ENCODE assay signal across 1 cellular context in the genomic region with DNA sequence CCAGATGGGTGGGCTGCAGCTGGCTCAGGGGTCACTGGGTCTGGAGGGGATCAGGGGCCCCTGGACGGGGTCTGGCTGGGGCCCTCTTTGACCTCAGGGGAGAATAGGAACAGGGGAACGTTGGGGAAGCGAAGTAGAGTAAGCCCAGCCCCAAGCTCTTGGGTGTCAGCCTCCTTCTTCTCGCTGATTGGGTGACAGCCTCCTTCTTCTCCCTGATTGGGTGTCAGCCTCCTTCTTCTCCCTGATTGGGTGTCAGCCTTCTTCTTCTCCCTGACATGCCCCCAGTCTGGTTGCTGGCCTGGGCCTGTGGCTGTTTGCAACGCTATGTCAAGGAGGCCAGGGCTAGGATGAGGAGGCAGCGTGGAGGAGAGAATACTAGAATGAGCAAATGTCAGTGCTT.
TF ChIP-seq lines count a peak whose summit lies in the region.

No MANE protein-coding gene starts in this region.

TF ChIP-seq in HCT116, 20 proteins besides CTCF, POLR2A, EP300 and RAD21 (continued from another document):
- TF ChIP-seq, protein P1, sequence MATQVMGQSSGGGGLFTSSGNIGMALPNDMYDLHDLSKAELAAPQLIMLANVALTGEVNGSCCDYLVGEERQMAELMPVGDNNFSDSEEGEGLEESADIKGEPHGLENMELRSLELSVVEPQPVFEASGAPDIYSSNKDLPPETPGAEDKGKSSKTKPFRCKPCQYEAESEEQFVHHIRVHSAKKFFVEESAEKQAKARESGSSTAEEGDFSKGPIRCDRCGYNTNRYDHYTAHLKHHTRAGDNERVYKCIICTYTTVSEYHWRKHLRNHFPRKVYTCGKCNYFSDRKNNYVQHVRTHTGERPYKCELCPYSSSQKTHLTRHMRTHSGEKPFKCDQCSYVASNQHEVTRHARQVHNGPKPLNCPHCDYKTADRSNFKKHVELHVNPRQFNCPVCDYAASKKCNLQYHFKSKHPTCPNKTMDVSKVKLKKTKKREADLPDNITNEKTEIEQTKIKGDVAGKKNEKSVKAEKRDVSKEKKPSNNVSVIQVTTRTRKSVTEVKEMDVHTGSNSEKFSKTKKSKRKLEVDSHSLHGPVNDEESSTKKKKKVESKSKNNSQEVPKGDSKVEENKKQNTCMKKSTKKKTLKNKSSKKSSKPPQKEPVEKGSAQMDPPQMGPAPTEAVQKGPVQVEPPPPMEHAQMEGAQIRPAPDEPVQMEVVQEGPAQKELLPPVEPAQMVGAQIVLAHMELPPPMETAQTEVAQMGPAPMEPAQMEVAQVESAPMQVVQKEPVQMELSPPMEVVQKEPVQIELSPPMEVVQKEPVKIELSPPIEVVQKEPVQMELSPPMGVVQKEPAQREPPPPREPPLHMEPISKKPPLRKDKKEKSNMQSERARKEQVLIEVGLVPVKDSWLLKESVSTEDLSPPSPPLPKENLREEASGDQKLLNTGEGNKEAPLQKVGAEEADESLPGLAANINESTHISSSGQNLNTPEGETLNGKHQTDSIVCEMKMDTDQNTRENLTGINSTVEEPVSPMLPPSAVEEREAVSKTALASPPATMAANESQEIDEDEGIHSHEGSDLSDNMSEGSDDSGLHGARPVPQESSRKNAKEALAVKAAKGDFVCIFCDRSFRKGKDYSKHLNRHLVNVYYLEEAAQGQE (IDR thresholded peaks at IDR 0.05; ENCODE audit: low read depth): no peak
- TF ChIP-seq FOSL1 (IDR thresholded peaks at IDR 0.05; ENCODE audit: low read depth) (no peak), ZNF274 (IDR thresholded peaks at IDR 0.05; ENCODE audit: low read depth, low read length) (no peak)
- TF ChIP-seq, protein P2, sequence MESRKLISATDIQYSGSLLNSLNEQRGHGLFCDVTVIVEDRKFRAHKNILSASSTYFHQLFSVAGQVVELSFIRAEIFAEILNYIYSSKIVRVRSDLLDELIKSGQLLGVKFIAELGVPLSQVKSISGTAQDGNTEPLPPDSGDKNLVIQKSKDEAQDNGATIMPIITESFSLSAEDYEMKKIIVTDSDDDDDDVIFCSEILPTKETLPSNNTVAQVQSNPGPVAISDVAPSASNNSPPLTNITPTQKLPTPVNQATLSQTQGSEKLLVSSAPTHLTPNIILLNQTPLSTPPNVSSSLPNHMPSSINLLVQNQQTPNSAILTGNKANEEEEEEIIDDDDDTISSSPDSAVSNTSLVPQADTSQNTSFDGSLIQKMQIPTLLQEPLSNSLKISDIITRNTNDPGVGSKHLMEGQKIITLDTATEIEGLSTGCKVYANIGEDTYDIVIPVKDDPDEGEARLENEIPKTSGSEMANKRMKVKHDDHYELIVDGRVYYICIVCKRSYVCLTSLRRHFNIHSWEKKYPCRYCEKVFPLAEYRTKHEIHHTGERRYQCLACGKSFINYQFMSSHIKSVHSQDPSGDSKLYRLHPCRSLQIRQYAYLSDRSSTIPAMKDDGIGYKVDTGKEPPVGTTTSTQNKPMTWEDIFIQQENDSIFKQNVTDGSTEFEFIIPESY (IDR thresholded peaks at IDR 0.05; ENCODE audit: extremely low read depth, insufficient replicate concordance, low read length): no peak
